In the genomic region with DNA sequence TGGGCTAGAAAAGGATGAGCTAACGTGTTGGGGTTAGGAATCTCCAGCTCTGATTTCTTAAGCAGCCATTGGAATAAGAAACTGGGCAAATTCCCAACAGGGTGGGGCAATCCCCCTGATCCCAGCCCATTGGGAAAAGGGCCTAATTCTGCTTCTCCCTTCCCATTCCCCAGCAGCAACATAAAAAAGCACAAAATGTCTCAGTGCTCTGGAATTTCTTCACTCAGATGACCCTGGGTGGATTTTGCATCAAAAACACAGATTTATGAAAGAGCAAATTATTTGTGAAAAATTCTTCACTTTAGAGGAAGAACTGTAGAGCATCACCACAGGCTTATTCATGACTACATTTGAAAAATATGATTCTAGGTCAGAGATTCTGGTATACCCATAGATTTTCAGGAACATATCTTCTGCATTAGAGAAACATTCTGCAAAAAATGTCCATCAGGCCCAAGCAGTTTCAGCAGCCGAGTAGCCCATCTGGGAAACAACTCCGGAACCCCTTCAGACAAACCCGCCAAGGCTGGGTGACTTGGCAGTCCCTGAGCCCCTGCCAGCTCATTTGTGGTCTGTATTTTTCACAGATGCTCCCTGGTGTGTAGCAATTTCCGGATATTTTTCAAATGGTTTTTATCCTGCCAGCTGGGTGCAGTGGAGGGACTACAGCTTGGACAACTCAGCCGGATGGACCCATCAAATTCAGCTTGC, we compare ENCODE assay signal across 10 cellular contexts.
A peak's percentile ranks its signal among the peaks of the same experiment; 100 is the strongest.
DNase-seq lines count a peak whose midpoint lies in the region; ATAC-seq, FAIRE-seq and TF ChIP-seq lines count a peak whose summit lies in the region.
"Had no signal": no experiment of that assay in that cellular context is flagged by ENCODE, and none has a peak within 500 bp of the region (broad histone marks: within the 10 kb centered on the region; RNA-seq: fewer than 3 reads in every experiment).

No MANE protein-coding gene starts in this region.

- TF ChIP-seq POLR2A in transverse colon (IDR thresholded peaks at IDR 0.05): no peak

- ATAC-seq in HG03565 (IDR thresholded peaks at IDR 0.05; ENCODE audit: unreplicated experiment) (no peak), GM18511 (IDR thresholded peaks at IDR 0.05; ENCODE audit: unreplicated experiment) (no peak), GM21423 (IDR thresholded peaks at IDR 0.05; ENCODE audit: unreplicated experiment) (no peak)

- H3K4me1 ChIP-seq in adipocyte (ENCODE audit: control insufficient read depth, insufficient read depth, low read length): peaks cover 31% of the 10 kb centered on the region
- H3K4me1 ChIP-seq in kidney (ENCODE audit: control insufficient read depth in 1 of 2, insufficient read depth in 1 of 2, low read depth in 1 of 2, low read length in 2 of 2): no peaks in the 10 kb centered on the region
- peaks cover 0 to 22% (median 7%) of the 10 kb centered on the region in 4 donors for H3K4me1 ChIP-seq in tibial artery
- no peaks in the 10 kb centered on the region for H3K4me1 ChIP-seq in transverse colon

- intact Hi-C loops in kidney (cut with DNase I): no loop called here
- intact Hi-C loops in tibial artery (cut with DNase I; ENCODE audit: low total_unique reads): no loop called here
- intact Hi-C loops in transverse colon (cut with DNase I; ENCODE audit: low total_unique reads): no loop called here

- H3K4me3 ChIP-seq in HFF-Myc (replicated peaks; ENCODE audit: low read depth, low read length) (no peak overlapping the region), adipocyte (ENCODE audit: low read length) (peak overlapping the region; percentile 69), kidney (ENCODE audit: low read length in 2 of 2) (no peak overlapping the region), tibial artery (no peak overlapping the region), transverse colon (no peak overlapping the region)

- TF ChIP-seq CTCF in HFF-Myc (IDR thresholded peaks at IDR 0.05; ENCODE audit: low read depth, low read length, missing control alignments): no peak
- TF ChIP-seq CTCF in kidney (IDR thresholded peaks at IDR 0.05; ENCODE audit: borderline replicate concordance, extremely low read depth, insufficient read depth): no peak
- no peak for TF ChIP-seq CTCF in tibial artery (IDR thresholded peaks at IDR 0.05)
- no peak for TF ChIP-seq CTCF in transverse colon (IDR thresholded peaks at IDR 0.05)

- H3K36me3 ChIP-seq in adipocyte (ENCODE audit: control insufficient read depth, insufficient read depth, low read length, severe bottlenecking) (no peaks in the 10 kb centered on the region), kidney (ENCODE audit: control insufficient read depth in 1 of 2, insufficient read depth in 2 of 2, low read length in 2 of 2) (no peaks in the 10 kb centered on the region), tibial artery (no peaks in the 10 kb centered on the region), transverse colon (no peaks in the 10 kb centered on the region)

- H3K9ac ChIP-seq in adipocyte (ENCODE audit: low read length) (peak overlapping the region; percentile 45), kidney (ENCODE audit: low read length in 2 of 2) (no peak overlapping the region)

- H3K9me3 ChIP-seq in adipocyte (ENCODE audit: control insufficient read depth, low read length): no peaks in the 10 kb centered on the region
- no peaks in the 10 kb centered on the region for H3K9me3 ChIP-seq in kidney (ENCODE audit: control insufficient read depth in 1 of 2, low read length in 2 of 2)
- no peaks in the 10 kb centered on the region for H3K9me3 ChIP-seq in tibial artery
- H3K9me3 ChIP-seq in transverse colon: no peaks in the 10 kb centered on the region

- in situ Hi-C loops in transverse colon (cut with MboI; ENCODE audit: low pct_ligation_motif_present in 1 of 4, low pct_unique_long_range_greater_than_20kb in 1 of 4, low sequenced_read_pairs in 3 of 4): loop anchor here in 2 of 4 donors (25.0 kb wide), 2 partner anchors 284 to 309 kb away; no protein-coding TSS in a partner anchor

- H3K27me3 ChIP-seq in adipocyte (replicated peaks; ENCODE audit: control insufficient read depth, insufficient read depth, low read length) (no peaks in the 10 kb centered on the region), tibial artery (no peaks in the 10 kb centered on the region), transverse colon (no peaks in the 10 kb centered on the region)

- no peak overlapping the region for H3K27ac ChIP-seq in kidney (ENCODE audit: low read depth in 2 of 2, low read length in 2 of 2)
- H3K27ac ChIP-seq in tibial artery: peak overlapping the region; percentile 58 to 62
- H3K27ac ChIP-seq in transverse colon: peak overlapping the region in 2 of 4 donors; percentile 11 to 16
- H3K27ac ChIP-seq: VCaP had no signal

- WGBS in transverse colon (ENCODE audit: low coverage in 1 of 2), 2 donors: 58 to 60% methylated on average over 1 to 6 of the region's 6 CpGs

- DNase-seq in HFF-Myc (ENCODE audit: extremely low read depth, low read depth) (peak; percentile 60), adipocyte (ENCODE audit: low read depth) (peak; percentile 77), kidney (peak; percentile 68), tibial artery (peak; percentile 69 to 81), transverse colon (no peak)

- no peak for TF ChIP-seq EP300 in transverse colon (IDR thresholded peaks at IDR 0.05; ENCODE audit: low read depth)

- no peak for FAIRE-seq in kidney (lab: Jason Lieb, UNC)
- FAIRE-seq: GM18507 had no signal

Comparison
In these comparisons a context has a peak if more than half of its experiments do, and no peak if none do; other contexts are left out.
1. H3K27ac ChIP-seq: peak in tibial artery (2 of 2); none in kidney (0 of 2).